Comparison of ENCODE assay signal across 17 cellular contexts in the genomic region with DNA sequence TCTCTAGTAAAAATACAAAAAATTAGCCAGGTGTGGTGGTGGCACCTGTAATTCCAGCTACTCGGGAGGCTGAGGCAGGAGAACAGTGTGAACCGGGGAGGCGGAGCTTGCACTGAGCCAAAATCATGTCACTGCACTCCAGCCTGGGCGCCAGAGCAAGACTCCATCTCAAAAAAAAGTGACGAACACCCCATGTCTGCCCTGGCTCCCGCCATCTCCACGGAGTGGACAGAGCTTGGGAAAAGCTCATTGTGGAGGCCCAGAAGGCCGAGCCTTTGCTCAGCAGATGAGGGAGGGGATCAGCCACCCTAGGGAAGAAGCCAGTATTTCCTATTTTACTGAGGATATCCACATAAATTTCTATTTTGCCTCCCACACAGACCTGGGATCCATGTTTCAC.
DNase-seq lines count a peak whose midpoint lies in the region; ATAC-seq and TF ChIP-seq lines count a peak whose summit lies in the region.
"Had no signal": no experiment of that assay in that cellular context is flagged by ENCODE, and none has a peak within 500 bp of the region (broad histone marks: within the 10 kb centered on the region; RNA-seq: fewer than 3 reads in every experiment).

No MANE protein-coding gene starts in this region.

- no peak overlapping the region for H3K9ac ChIP-seq in neural progenitor cell
- H3K9ac ChIP-seq: BLaER1 treated with 17β-estradiol and CSF1 and Interleukin-3, amounts not matched to agents 10 nM and 100 nM had no signal

- peaks cover 4% of the 10 kb centered on the region for H3K9me3 Mint-ChIP-seq in neural progenitor cell
- H3K9me3 Mint-ChIP-seq: CD4-positive, alpha-beta memory T cell; GM23338; H9 had no signal

- WGBS in right cardiac atrium, result 94% methylated on average over 8 of the region's 8 CpGs
- WGBS in sigmoid colon, 2 donors, result 93 to 95% methylated on average over 8 of the region's 8 CpGs

- peaks cover 28% of the 10 kb centered on the region for H3K79me2 ChIP-seq in neural progenitor cell (ENCODE audit: low read depth)

- H3K9me3 ChIP-seq in right cardiac atrium (ENCODE audit: control insufficient read depth, low read length) (no peaks in the 10 kb centered on the region), sigmoid colon (no peaks in the 10 kb centered on the region), neural progenitor cell (ENCODE audit: low read depth) (no peaks in the 10 kb centered on the region)
- H3K9me3 ChIP-seq: BE2C; BLaER1 treated with 17β-estradiol and CSF1 and Interleukin-3, amounts not matched to agents 10 nM and 100 nM; Caco-2 had no signal

- H3K27ac ChIP-seq in right cardiac atrium (ENCODE audit: low read length) (no peak overlapping the region), sigmoid colon (peak overlapping the region in 3 of 4 donors; percentile 27 to 66 (median 44)), neural progenitor cell (no peak overlapping the region)
- H3K27ac ChIP-seq: 22Rv1; BLaER1 treated with 17β-estradiol and CSF1 and Interleukin-3, amounts not matched to agents 10 nM and 100 nM had no signal

- H3K27me3 ChIP-seq in right cardiac atrium (ENCODE audit: control insufficient read depth, insufficient read depth) (no peaks in the 10 kb centered on the region), sigmoid colon (no peaks in the 10 kb centered on the region), neural progenitor cell (no peaks in the 10 kb centered on the region)
- H3K27me3 ChIP-seq: BE2C had no signal

- H3F3A ChIP-seq in neural progenitor cell (ENCODE audit: low read depth), result peaks cover 2% of the 10 kb centered on the region

- H3K4me2 ChIP-seq in neural progenitor cell, result no peak overlapping the region
- H3K4me2 ChIP-seq: BLaER1 treated with 17β-estradiol and CSF1 and Interleukin-3, amounts not matched to agents 10 nM and 100 nM; GM23338 had no signal

- H3K36me3 ChIP-seq in sigmoid colon (no peaks in the 10 kb centered on the region), neural progenitor cell (no peaks in the 10 kb centered on the region)
- H3K36me3 ChIP-seq: BE2C; BLaER1 treated with 17β-estradiol and CSF1 and Interleukin-3, amounts not matched to agents 10 nM and 100 nM had no signal

- H3K27ac Mint-ChIP-seq in neural progenitor cell, result no peak overlapping the region
- H3K27ac Mint-ChIP-seq: CD4-positive, alpha-beta memory T cell; GM23338; H9 had no signal

- TF ChIP-seq EP300 in sigmoid colon (IDR thresholded peaks at IDR 0.05), result no peak

- DNase-seq in cardiac septum (ENCODE audit: low spot score) (peak; percentile 58), right cardiac atrium (no peak), mesenteric fat pad (ENCODE audit: low spot score) (peak; percentile 71), sigmoid colon (no peak), SW 1271 (lab: John Stamatoyannopoulos, UW) (no peak), neural progenitor cell (ENCODE audit: low spot score) (no peak)
- DNase-seq: AML-193; BE2C; Caco-2; CD4-positive, alpha-beta memory T cell; DMS153; DND-41; H9 had no signal

- TF ChIP-seq CTCF in sigmoid colon (IDR thresholded peaks at IDR 0.05), result no peak
- no peak for TF ChIP-seq CTCF in neural progenitor cell (IDR thresholded peaks at IDR 0.05)

- no peak overlapping the region for H3K4me3 ChIP-seq in right cardiac atrium (ENCODE audit: low read length)
- no peak overlapping the region for H3K4me3 ChIP-seq in sigmoid colon
- no peak overlapping the region for H3K4me3 ChIP-seq in neural progenitor cell
- H3K4me3 ChIP-seq: BLaER1 treated with 17β-estradiol and CSF1 and Interleukin-3, amounts not matched to agents 10 nM and 100 nM; GM23338 had no signal

- peaks cover 83% of the 10 kb centered on the region for H4K20me1 ChIP-seq in neural progenitor cell (ENCODE audit: low read depth)

- no peak overlapping the region for H3K4me3 Mint-ChIP-seq in neural progenitor cell
- H3K4me3 Mint-ChIP-seq: CD4-positive, alpha-beta memory T cell; GM23338; H9 had no signal

- no peak for TF ChIP-seq POLR2A in sigmoid colon (IDR thresholded peaks at IDR 0.05)

- H3K4me1 Mint-ChIP-seq in neural progenitor cell, result peaks cover 31% of the 10 kb centered on the region

- H3K4me1 ChIP-seq in right cardiac atrium (ENCODE audit: control insufficient read depth, insufficient read depth, low read length), result peaks cover 2% of the 10 kb centered on the region
- peaks cover 0 to 73% (median 65%) of the 10 kb centered on the region in 4 donors for H3K4me1 ChIP-seq in sigmoid colon
- peaks cover 5% of the 10 kb centered on the region for H3K4me1 ChIP-seq in neural progenitor cell

- H2AFZ ChIP-seq in neural progenitor cell (replicated peaks), result no peak overlapping the region
- H2AFZ ChIP-seq: GM23338 had no signal

- intact Hi-C loops in cardiac septum (cut with DNase I) (no loop called here), right cardiac atrium (cut with DNase I) (no loop called here), sigmoid colon (cut with DNase I) (no loop called here)

- peaks cover 8% of the 10 kb centered on the region for H3K27me3 Mint-ChIP-seq in neural progenitor cell (ENCODE audit: insufficient read depth, low read depth)

- H3K36me3 Mint-ChIP-seq in neural progenitor cell, result peaks cover 8% of the 10 kb centered on the region
- H3K36me3 Mint-ChIP-seq: CD4-positive, alpha-beta memory T cell had no signal

- no peak for ATAC-seq in right cardiac atrium
- ATAC-seq: GM23338, HCT116 had no signal

Comparison
In these comparisons a context has a peak if more than half of its experiments do, and no peak if none do; other contexts are left out.
1. DNase-seq: peak in cardiac septum (single experiment) and mesenteric fat pad (single experiment); none in right cardiac atrium (0 of 3), sigmoid colon (single experiment), SW 1271 (0 of 2) and neural progenitor cell (single experiment).
2. H3K27ac ChIP-seq: peak in sigmoid colon (3 of 4); none in right cardiac atrium (single experiment) and neural progenitor cell (single experiment).